ENCODE assay signal across 25 cellular contexts in genomic region chr2:84441036-84441435, GRCh38.
"Had no signal": no experiment of that assay in that cellular context is flagged by ENCODE, and none has a peak within 500 bp of the region (broad histone marks: within the 10 kb centered on the region; RNA-seq: fewer than 3 reads in every experiment).

No MANE protein-coding gene starts in this region.

- DNase-seq: activated CD4-positive, alpha-beta T cell treated with anti-CD3 and anti-CD28 coated beads for 1 hour; activated CD4-positive, alpha-beta T cell treated with anti-CD3 and anti-CD28 coated beads, Interleukin-2, amount 10 ng/mL, durations not matched to agents 24 days and 14 days; activated CD4-positive, alpha-beta T cell treated with anti-CD3 and anti-CD28 coated beads, Interleukin-2, amount 50 U/mL, for 48 hours; activated CD8-positive, alpha-beta memory T cell treated with anti-CD3 and anti-CD28 coated beads, Interleukin-2, amount 10 ng/mL, durations not matched to agents 7 days and 5 days; activated effector memory CD4-positive, alpha-beta T cell treated with anti-CD3 and anti-CD28 coated beads, Interleukin-2, amount 50 U/mL, for 16 hours; activated naive CD4-positive, alpha-beta T cell treated with Interleukin-2 at 50 U/mL for 16 hours; activated naive CD8-positive, alpha-beta T cell treated with anti-CD3 and anti-CD28 coated beads, Interleukin-2, amount 50 U/mL, for 24 hours; activated T-cell treated with anti-CD3 and anti-CD28 coated beads, Interleukin-2, amount 50 U/mL, for 4 hours; amygdala; caudate nucleus; NCI-H1092; NCI-H1417; NCI-H1930; NCI-H2171; NCI-H2227 treated with DMSO at 0.1 percent for 48 hours; NCI-H446 treated with DMSO at 0.1 percent for 48 hours; NCI-H524 treated with DMSO at 0.1 percent for 48 hours; NCI-H82; Right ventricle myocardium superior; T-helper 17 cell; T-helper 9 cell had no signal

- ATAC-seq: activated CD8-positive, alpha-beta memory T cell treated with anti-CD3 and anti-CD28 coated beads, Interleukin-2, amount 10 ng/mL, durations not matched to agents 7 days and 5 days; activated naive CD4-positive, alpha-beta T cell treated with anti-CD3 and anti-CD28 coated beads, Interleukin-2, amount 50 U/mL, for 72 hours; activated naive CD8-positive, alpha-beta T cell treated with anti-CD3 and anti-CD28 coated beads, Interleukin-2, amount 50 U/mL, for 24 hours; activated T-cell treated with anti-CD3 and anti-CD28 coated beads, Interleukin-2, amount 50 U/mL, for 4 hours; Panc1; T-helper 17 cell; WTC11 had no signal

- H3K9ac ChIP-seq: KMS-11 had no signal
